ENCODE assay signal across 1 cellular context in the genomic region with DNA sequence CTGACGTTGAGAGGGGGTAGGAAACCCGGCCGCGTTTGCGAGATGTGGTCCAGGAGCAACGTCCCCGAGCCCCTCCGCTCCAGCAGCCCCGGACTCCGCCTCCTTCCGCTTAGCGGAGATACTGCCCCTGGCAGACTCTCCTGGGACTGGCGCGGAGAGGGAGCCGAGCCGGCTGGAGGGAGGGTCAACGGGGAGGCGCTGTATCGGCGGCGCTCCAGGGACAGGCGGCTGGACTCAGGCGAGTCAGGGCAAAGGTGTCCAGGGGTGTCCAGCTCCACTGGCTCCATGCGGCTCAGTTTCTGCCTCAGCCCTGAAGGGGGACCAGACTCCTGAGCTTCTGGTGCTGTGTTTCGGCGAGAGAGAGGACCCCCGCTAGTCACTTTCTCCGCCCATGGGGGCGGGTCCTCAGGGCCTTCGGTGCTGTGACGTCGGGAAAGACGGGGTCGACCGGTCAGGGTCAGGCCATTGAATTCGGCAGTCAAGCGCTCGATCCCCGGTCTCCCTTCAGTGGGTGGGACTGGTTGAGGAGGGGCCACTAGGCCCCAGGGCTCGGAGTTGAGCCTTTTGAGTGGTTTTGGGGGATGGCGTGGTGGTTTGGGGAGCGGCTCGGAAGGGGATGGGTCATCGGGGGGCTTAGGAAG.
TF ChIP-seq lines count a peak whose summit lies in the region.

No MANE protein-coding gene starts in this region.

TF ChIP-seq in SK-N-SH, 30 proteins besides CTCF, POLR2A, EP300 and RAD21 (continued from another document):
- TF ChIP-seq POLR2AphosphoS5 (IDR thresholded peaks at IDR 0.05; ENCODE audit: low read depth, low read length) = peak; percentile 64; the same call in 1 of the 2 replicates
- peak; percentile 32; the same call in 1 of the 2 replicates for TF ChIP-seq ELF1 (IDR thresholded peaks at IDR 0.05)
- TF ChIP-seq GABPA (IDR thresholded peaks at IDR 0.05; ENCODE audit: low read depth) = no peak
- TF ChIP-seq TAF1 (IDR thresholded peaks at IDR 0.05; ENCODE audit: borderline replicate concordance, low read depth, low read length) = peak; percentile 45; the same call in 1 of the 2 replicates
- TF ChIP-seq FOXM1 (IDR thresholded peaks at IDR 0.05; ENCODE audit: low read depth) = no peak
- TF ChIP-seq GATA2 (CRISPR knock-in tag; IDR thresholded peaks at IDR 0.05) = no peak; the same call in 1 of the 2 replicates
- TF ChIP-seq MAX (IDR thresholded peaks at IDR 0.05; ENCODE audit: low read depth) = 0 out of 2 replicates have a peak, but pooled peaks have one; percentile 34
- TF ChIP-seq, protein P1, sequence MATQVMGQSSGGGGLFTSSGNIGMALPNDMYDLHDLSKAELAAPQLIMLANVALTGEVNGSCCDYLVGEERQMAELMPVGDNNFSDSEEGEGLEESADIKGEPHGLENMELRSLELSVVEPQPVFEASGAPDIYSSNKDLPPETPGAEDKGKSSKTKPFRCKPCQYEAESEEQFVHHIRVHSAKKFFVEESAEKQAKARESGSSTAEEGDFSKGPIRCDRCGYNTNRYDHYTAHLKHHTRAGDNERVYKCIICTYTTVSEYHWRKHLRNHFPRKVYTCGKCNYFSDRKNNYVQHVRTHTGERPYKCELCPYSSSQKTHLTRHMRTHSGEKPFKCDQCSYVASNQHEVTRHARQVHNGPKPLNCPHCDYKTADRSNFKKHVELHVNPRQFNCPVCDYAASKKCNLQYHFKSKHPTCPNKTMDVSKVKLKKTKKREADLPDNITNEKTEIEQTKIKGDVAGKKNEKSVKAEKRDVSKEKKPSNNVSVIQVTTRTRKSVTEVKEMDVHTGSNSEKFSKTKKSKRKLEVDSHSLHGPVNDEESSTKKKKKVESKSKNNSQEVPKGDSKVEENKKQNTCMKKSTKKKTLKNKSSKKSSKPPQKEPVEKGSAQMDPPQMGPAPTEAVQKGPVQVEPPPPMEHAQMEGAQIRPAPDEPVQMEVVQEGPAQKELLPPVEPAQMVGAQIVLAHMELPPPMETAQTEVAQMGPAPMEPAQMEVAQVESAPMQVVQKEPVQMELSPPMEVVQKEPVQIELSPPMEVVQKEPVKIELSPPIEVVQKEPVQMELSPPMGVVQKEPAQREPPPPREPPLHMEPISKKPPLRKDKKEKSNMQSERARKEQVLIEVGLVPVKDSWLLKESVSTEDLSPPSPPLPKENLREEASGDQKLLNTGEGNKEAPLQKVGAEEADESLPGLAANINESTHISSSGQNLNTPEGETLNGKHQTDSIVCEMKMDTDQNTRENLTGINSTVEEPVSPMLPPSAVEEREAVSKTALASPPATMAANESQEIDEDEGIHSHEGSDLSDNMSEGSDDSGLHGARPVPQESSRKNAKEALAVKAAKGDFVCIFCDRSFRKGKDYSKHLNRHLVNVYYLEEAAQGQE (IDR thresholded peaks at IDR 0.05; ENCODE audit: low read depth, low read length) = no peak
